ENCODE assay signal across 16 cellular contexts in genomic region chr3:110902453-110903085, GRCh38.
A peak's percentile ranks its signal among the peaks of the same experiment; 100 is the strongest.
DNase-seq lines count a peak whose midpoint lies in the region; ATAC-seq, FAIRE-seq and TF ChIP-seq lines count a peak whose summit lies in the region.
"Had no signal": no experiment of that assay in that cellular context is flagged by ENCODE, and none has a peak within 500 bp of the region (broad histone marks: within the 10 kb centered on the region; RNA-seq: fewer than 3 reads in every experiment).

No MANE protein-coding gene starts in this region.

- H3K79me2 ChIP-seq in PC-9 (ENCODE audit: low read depth): no peaks in the 10 kb centered on the region

- 0 out of 2 replicates have a peak overlapping the region, but pooled peaks have one; percentile 21 for H3K14ac ChIP-seq in IMR-90 (replicated peaks; ENCODE audit: low read depth, low read length)

- CTCF ChIA-PET in IMR-90 (lab: Yijun Ruan, JAX): no interaction called here
- CTCF ChIA-PET in PC-9 (lab: Charles Lee): no interaction called here

- H4K91ac ChIP-seq in IMR-90 (ENCODE audit: insufficient read depth, low read depth, low read length): no peak overlapping the region

- no peak overlapping the region for H3K4me3 ChIP-seq in IMR-90 (ENCODE audit: insufficient read depth, low read depth, low read length)
- H3K4me3 ChIP-seq in PC-9: no peak overlapping the region
- H3K4me3 ChIP-seq in small intestine (ENCODE audit: low read depth in 1 of 2, low read length in 2 of 2): no peak overlapping the region
- H3K4me3 ChIP-seq in left lung: no peak overlapping the region
- H3K4me3 ChIP-seq: BLaER1 had no signal

- TF ChIP-seq RAD21 in IMR-90 (IDR thresholded peaks at IDR 0.05; ENCODE audit: low read length): no peak

- no peak overlapping the region for H3K4me2 ChIP-seq in IMR-90 (ENCODE audit: low read depth, low read length)
- H3K4me2 ChIP-seq in PC-9: no peak overlapping the region
- H3K4me2 ChIP-seq: BLaER1 had no signal

- no peak overlapping the region for H4K8ac ChIP-seq in IMR-90 (ENCODE audit: low read depth in 2 of 2, low read length in 2 of 2)

- H3K4me1 ChIP-seq in IMR-90 (ENCODE audit: control insufficient read depth, insufficient read depth, low read length): no peaks in the 10 kb centered on the region
- no peaks in the 10 kb centered on the region for H3K4me1 ChIP-seq in PC-9 (replicated peaks; ENCODE audit: insufficient read depth)
- no peaks in the 10 kb centered on the region for H3K4me1 ChIP-seq in small intestine (ENCODE audit: control insufficient read depth in 2 of 2, insufficient read depth in 1 of 2, low read depth in 1 of 2, low read length in 1 of 2)
- no peaks in the 10 kb centered on the region for H3K4me1 ChIP-seq in left lung
- H3K4me1 ChIP-seq: BLaER1, Caco-2 had no signal

- no peak for TF ChIP-seq CTCF in IMR-90 (conservative IDR thresholded peaks at IDR 0.05; ENCODE audit: low read depth, low read length)
- TF ChIP-seq CTCF in PC-9 (conservative IDR thresholded peaks at IDR 0.05): no peak
- TF ChIP-seq CTCF in left lung (IDR thresholded peaks at IDR 0.05): no peak

- H2AK5ac ChIP-seq in IMR-90 (ENCODE audit: low read depth, low read length): no peak overlapping the region

- H2BK15ac ChIP-seq in IMR-90 (ENCODE audit: low read depth, low read length): no peak overlapping the region

- H3K56ac ChIP-seq in IMR-90 (ENCODE audit: extremely low read depth, insufficient read depth, low read length): no peak overlapping the region

- no peak overlapping the region for H3K18ac ChIP-seq in IMR-90 (ENCODE audit: low read depth, low read length)

- POLR2A ChIA-PET in IMR-90 (lab: Charles Lee; ENCODE audit: unreplicated experiment) (no interaction called here), PC-9 (lab: Charles Lee; ENCODE audit: unreplicated experiment) (no interaction called here)

- FAIRE-seq in small intestine (lab: Jason Lieb, UNC): no peak
- FAIRE-seq: H54 had no signal

- H3K4ac ChIP-seq in IMR-90 (ENCODE audit: low read depth, low read length): no peak overlapping the region

- H3K27ac ChIP-seq in IMR-90 (ENCODE audit: insufficient read depth, low read length) (no peak overlapping the region), PC-9 (no peak overlapping the region), small intestine (ENCODE audit: low read depth in 1 of 2, low read length in 1 of 2) (no peak overlapping the region), left lung (no peak overlapping the region)
- H3K27ac ChIP-seq: BLaER1 had no signal

- H4K20me1 ChIP-seq in IMR-90 (ENCODE audit: insufficient read depth, low read length): no peaks in the 10 kb centered on the region
- no peaks in the 10 kb centered on the region for H4K20me1 ChIP-seq in PC-9 (ENCODE audit: insufficient read depth)
- H4K20me1 ChIP-seq: BLaER1 had no signal

- H3K9me1 ChIP-seq in IMR-90 (ENCODE audit: insufficient read depth, low read length): no peaks in the 10 kb centered on the region

- H3K36me3 ChIP-seq in IMR-90 (ENCODE audit: control insufficient read depth, insufficient read depth, low read length) (no peaks in the 10 kb centered on the region), PC-9 (ENCODE audit: low read depth) (no peaks in the 10 kb centered on the region), small intestine (ENCODE audit: control insufficient read depth in 2 of 2, insufficient read depth in 2 of 2, low read length in 2 of 2) (no peaks in the 10 kb centered on the region), left lung (no peaks in the 10 kb centered on the region)
- H3K36me3 ChIP-seq: BLaER1 had no signal

- no peaks in the 10 kb centered on the region for H3K9me3 ChIP-seq in IMR-90 (ENCODE audit: control insufficient read depth, insufficient read depth, low read length)
- H3K9me3 ChIP-seq in PC-9 (ENCODE audit: insufficient read depth, low read depth): no peaks in the 10 kb centered on the region
- no peaks in the 10 kb centered on the region for H3K9me3 ChIP-seq in small intestine (ENCODE audit: control insufficient read depth, low read depth)
- no peaks in the 10 kb centered on the region for H3K9me3 ChIP-seq in left lung
- H3K9me3 ChIP-seq: BLaER1, Caco-2 had no signal

- no peaks in the 10 kb centered on the region for H3K79me1 ChIP-seq in IMR-90 (ENCODE audit: low read depth in 1 of 2, low read length in 2 of 2)

- TF ChIP-seq POLR2A in IMR-90 (IDR thresholded peaks at IDR 0.05; ENCODE audit: low read depth, low read length): no peak

- no peaks in the 10 kb centered on the region for H3F3A ChIP-seq in PC-9 (ENCODE audit: insufficient read depth, low read depth)

- H2AK9ac ChIP-seq in IMR-90 (replicated peaks; ENCODE audit: low read depth, low read length, poor library complexity): no peak overlapping the region

- H2BK120ac ChIP-seq in IMR-90 (ENCODE audit: low read depth, low read length): no peak overlapping the region

- H2AFZ ChIP-seq in IMR-90 (replicated peaks; ENCODE audit: low read length, poor library complexity) (peak overlapping the region; percentile 10), PC-9 (0 out of 2 replicates have a peak overlapping the region, but pooled peaks have one; percentile 23)

- no peak overlapping the region for H2BK20ac ChIP-seq in IMR-90 (ENCODE audit: low read depth, low read length)

- no peak for DNase-seq in IMR-90
- no peak for DNase-seq in PC-9
- DNase-seq in left lobe of liver (ENCODE audit: low spot score): peak; percentile 78
- DNase-seq in small intestine: peak; percentile 5
- no peak for DNase-seq in left lung
- DNase-seq in NCI-H1417 (lab: John Stamatoyannopoulos, UW): no peak
- DNase-seq: 8988T; AML-193; Caco-2; CD8-positive, alpha-beta memory T cell; DND-41; GDM1 had no signal

- BruUV-seq in IMR-90 (replicated peaks; lab: Mats Ljungman, UMichigan): no TSS peak
- BruUV-seq in PC-9 (replicated peaks; lab: Mats Ljungman, UMichigan): no TSS peak

- H3K9me2 ChIP-seq in PC-9 (ENCODE audit: insufficient read depth): no peaks in the 10 kb centered on the region

- H3K9ac ChIP-seq in IMR-90 (ENCODE audit: low read depth, low read length): no peak overlapping the region
- H3K9ac ChIP-seq: BLaER1 had no signal

- H3K23ac ChIP-seq in IMR-90 (ENCODE audit: low read depth, low read length): no peak overlapping the region

- H3K27me3 ChIP-seq in IMR-90 (ENCODE audit: control insufficient read depth, insufficient read depth, low read length) (no peaks in the 10 kb centered on the region), PC-9 (ENCODE audit: insufficient read depth, low read depth) (no peaks in the 10 kb centered on the region), small intestine (ENCODE audit: control insufficient read depth in 2 of 2, insufficient read depth in 2 of 2, low read length in 2 of 2) (no peaks in the 10 kb centered on the region), left lung (no peaks in the 10 kb centered on the region)
- H3K27me3 ChIP-seq: BLaER1 had no signal

- in situ Hi-C loops in IMR-90 (cut with MboI; ENCODE audit: low sequenced_read_pairs): no loop called here

- no peak overlapping the region for H2BK5ac ChIP-seq in IMR-90 (ENCODE audit: low read depth, low read length, poor library complexity, severe bottlenecking)

- intact Hi-C loops in IMR-90 (cut with micrococcal nuclease): no loop called here
- intact Hi-C loops in PC-9 (cut with micrococcal nuclease; ENCODE audit: unreplicated experiment): no loop called here
- intact Hi-C loops in left lung (cut with DNase I): no loop called here

- ATAC-seq in IMR-90 (ENCODE audit: low read depth) (no peak), left lobe of liver (peak; percentile 90), left lung (no peak), GM18909 (IDR thresholded peaks at IDR 0.05; ENCODE audit: poor library complexity, unreplicated experiment) (no peak)
- ATAC-seq: HCT116 had no signal

- no peak overlapping the region for H4K5ac ChIP-seq in IMR-90 (ENCODE audit: low read depth, low read length)

- WGBS in IMR-90 (ENCODE audit: extremely low coverage in 2 of 2, insufficient read length in 1 of 2), 2 experiments: 80% methylated on average over 1 of the region's 9 CpGs; no CpG with 5 or more reads in 1 of the 2 experiments
- WGBS in small intestine, 3 donors: 53 to 77% (median 55%) methylated on average over 9 of the region's 9 CpGs

- dilution Hi-C loops in IMR-90 (cut with HindIII; ENCODE audit: low sequenced_read_pairs, unreplicated experiment): no loop called here

TF ChIP-seq in IMR-90, 13 proteins besides CTCF, POLR2A, EP300 and RAD21:
- TF ChIP-seq MAFK (IDR thresholded peaks at IDR 0.05; ENCODE audit: low read depth, low read length): no peak
- TF ChIP-seq CEBPB (IDR thresholded peaks at IDR 0.05; ENCODE audit: low read depth, low read length): no peak
- no peak for TF ChIP-seq NFE2L2 (IDR thresholded peaks at IDR 0.05; ENCODE audit: low read depth, low read length)
- TF ChIP-seq FOS (IDR thresholded peaks at IDR 0.05; ENCODE audit: low read depth, low read length): no peak
- TF ChIP-seq USF2 (IDR thresholded peaks at IDR 0.05; ENCODE audit: low read depth, low read length): no peak
- TF ChIP-seq BHLHE40 (IDR thresholded peaks at IDR 0.05; ENCODE audit: low read depth, low read length): no peak
- TF ChIP-seq MXI1 (IDR thresholded peaks at IDR 0.05; ENCODE audit: borderline replicate concordance, low read depth, low read length): no peak
- no peak for TF ChIP-seq SMC3 (IDR thresholded peaks at IDR 0.05; ENCODE audit: low read depth, low read length)
- no peak for TF ChIP-seq MAZ (IDR thresholded peaks at IDR 0.05; ENCODE audit: borderline replicate concordance, low read depth, low read length)
- no peak for TF ChIP-seq ELK1 (IDR thresholded peaks at IDR 0.05; ENCODE audit: borderline replicate concordance, low read depth, low read length)
- no peak for TF ChIP-seq RFX5 (IDR thresholded peaks at IDR 0.05; ENCODE audit: low read depth, low read length)
- no peak for TF ChIP-seq RCOR1 (IDR thresholded peaks at IDR 0.05; ENCODE audit: insufficient replicate concordance, low read length)

Comparison
In these comparisons a context has a peak if more than half of its experiments do, and no peak if none do; other contexts are left out.
1. DNase-seq: peak in left lobe of liver (single experiment) and small intestine (single experiment); none in IMR-90 (single experiment), PC-9 (0 of 2), left lung (0 of 2) and NCI-H1417 (0 of 3).